Comparison of ENCODE assay signal across 8 cellular contexts in genomic region chr5:140240987-140241706, GRCh38.
DNase-seq lines count a peak whose midpoint lies in the region; ATAC-seq and TF ChIP-seq lines count a peak whose summit lies in the region.

No MANE protein-coding gene starts in this region.

- DNase-seq in HT-29 (ENCODE audit: low spot score), result peak; percentile 54
- DNase-seq in SJCRH30, result peak; percentile 84 to 85
- peak; percentile 92 for DNase-seq in fibroblast of peridontal ligament (ENCODE audit: extremely low read depth)
- no peak for DNase-seq in activated T-cell treated with anti-CD3 and anti-CD28 coated beads, Interleukin-2, amount 50 U/mL, for 4 hours
- DNase-seq in natural killer cell, result no peak

- peaks cover 3% of the 10 kb centered on the region for H3K27me3 Mint-ChIP-seq in nephron (ENCODE audit: low read depth)
- no peaks in the 10 kb centered on the region for H3K27me3 Mint-ChIP-seq in activated T-cell treated with anti-CD3 and anti-CD28 coated beads, Interleukin-2, amount 50 U/mL, for 4 hours (ENCODE audit: low read depth)
- no peaks in the 10 kb centered on the region for H3K27me3 Mint-ChIP-seq in natural killer cell (ENCODE audit: low read depth in 2 of 2)

- no peaks in the 10 kb centered on the region for H3K9me3 ChIP-seq in SJCRH30 (replicated peaks)

- H3K9me3 Mint-ChIP-seq in nephron (no peaks in the 10 kb centered on the region), natural killer cell (no peaks in the 10 kb centered on the region)
- no peaks in the 10 kb centered on the region for H3K9me3 Mint-ChIP-seq in activated T-cell treated with anti-CD3 and anti-CD28 coated beads, Interleukin-2, amount 50 U/mL, for 4 hours

- TF ChIP-seq CTCF in nephron (IDR thresholded peaks at IDR 0.05; ENCODE audit: unreplicated experiment in 3 of 3) (no peak), natural killer cell (IDR thresholded peaks at IDR 0.05) (no peak)

- no peak for ATAC-seq in activated T-cell treated with anti-CD3 and anti-CD28 coated beads, Interleukin-2, amount 50 U/mL, for 4 hours
- no peak for ATAC-seq in natural killer cell
- ATAC-seq in GM18502 (IDR thresholded peaks at IDR 0.05; ENCODE audit: poor library complexity, unreplicated experiment), result no peak
- ATAC-seq in GM21360 (IDR thresholded peaks at IDR 0.05; ENCODE audit: unreplicated experiment), result no peak

- H3K27ac Mint-ChIP-seq in nephron (peak overlapping the region; percentile 76 to 95 (median 87)), natural killer cell (no peak overlapping the region)

- no peaks in the 10 kb centered on the region for H3K27me3 ChIP-seq in SJCRH30

- intact Hi-C loops in natural killer cell (cut with micrococcal nuclease), result no loop called here

- H3K4me3 ChIP-seq in SJCRH30, result no peak overlapping the region

- no peak overlapping the region for H3K27ac ChIP-seq in SJCRH30

- H3K4me1 ChIP-seq in SJCRH30, result peaks cover 26% of the 10 kb centered on the region

- H3K36me3 Mint-ChIP-seq in nephron (ENCODE audit: low read depth) (peaks cover 8% of the 10 kb centered on the region), natural killer cell (no peaks in the 10 kb centered on the region)
- peaks cover 10% of the 10 kb centered on the region for H3K36me3 Mint-ChIP-seq in activated T-cell treated with anti-CD3 and anti-CD28 coated beads, Interleukin-2, amount 50 U/mL, for 4 hours (ENCODE audit: insufficient read depth)

- peaks cover 6% of the 10 kb centered on the region; the same call in 1 of the 2 replicates for H3K36me3 ChIP-seq in SJCRH30

- H3K4me1 Mint-ChIP-seq in nephron, result peaks cover 33% of the 10 kb centered on the region
- H3K4me1 Mint-ChIP-seq in activated T-cell treated with anti-CD3 and anti-CD28 coated beads, Interleukin-2, amount 50 U/mL, for 4 hours (ENCODE audit: low read depth), result peaks cover 13% of the 10 kb centered on the region
- H3K4me1 Mint-ChIP-seq in natural killer cell, result peaks cover 10 to 12% of the 10 kb centered on the region in 2 donors

- H3K4me3 Mint-ChIP-seq in nephron (no peak overlapping the region), natural killer cell (no peak overlapping the region)
- no peak overlapping the region for H3K4me3 Mint-ChIP-seq in activated T-cell treated with anti-CD3 and anti-CD28 coated beads, Interleukin-2, amount 50 U/mL, for 4 hours

Comparison
In these comparisons a context has a peak if more than half of its experiments do, and no peak if none do; other contexts are left out.
1. DNase-seq: peak in HT-29 (single experiment), SJCRH30 (2 of 2) and fibroblast of peridontal ligament (single experiment); none in activated T-cell treated with anti-CD3 and anti-CD28 coated beads, Interleukin-2, amount 50 U/mL, for 4 hours (single experiment) and natural killer cell (single experiment).
2. H3K27ac Mint-ChIP-seq: peak in nephron (3 of 3); none in natural killer cell (0 of 2).